In genomic region chrX:53093748-53094583, GRCh38 we compare ENCODE assay signal across 8 cellular contexts. TPM values are rescaled to one million over a fixed set of nuclear protein-coding genes. Genes with fewer than 3 reads are reported as not detected.
DNase-seq lines count a peak whose midpoint lies in the region; ATAC-seq and TF ChIP-seq lines count a peak whose summit lies in the region.

Gene KANTR, plus strand, starts transcription at chrX:53094142. Its CDS starts 30,131 bp downstream, at chrX:53124273.

- POLR2A ChIA-PET in Panc1 (lab: Charles Lee): interaction anchor here (0.7 kb wide), 1 partner anchor 29 kb away, joined by 4 read pairs; no protein-coding TSS in a partner anchor

- H3K4me1 ChIP-seq in Panc1 (ENCODE audit: control insufficient read depth, insufficient read depth, low read length): peaks cover 6% of the 10 kb centered on the region; the same call in 1 of the 2 replicates
- H3K4me1 ChIP-seq in esophagus muscularis mucosa: peaks cover 5 to 29% (median 12%) of the 10 kb centered on the region in 4 donors
- H3K4me1 ChIP-seq in muscle layer of colon (ENCODE audit: insufficient read depth, low read length): peaks cover 7% of the 10 kb centered on the region

- H3K9ac ChIP-seq in muscle layer of colon (ENCODE audit: low read length): peak within 1 kb of the TSS; percentile 53

- peak; percentile 19 for TF ChIP-seq POLR2A in esophagus muscularis mucosa (IDR thresholded peaks at IDR 0.05; ENCODE audit: low read depth)

- H3K4me3 ChIP-seq in Panc1 (ENCODE audit: low read depth in 2 of 2, low read length in 2 of 2) (peak within 1 kb of the TSS; percentile 72 to 93), esophagus muscularis mucosa (peak within 1 kb of the TSS; percentile 65 to 70 (median 67)), muscle layer of colon (ENCODE audit: low read depth in 1 of 2, low read length in 2 of 2) (peak within 1 kb of the TSS; percentile 65 to 67)

- DNase-seq in DMS53 (lab: John Stamatoyannopoulos, UW) (peak; percentile 98), KBM-7 (peak; percentile 99), Panc1 (ENCODE audit: low read depth, low spot score) (peak; percentile 88), esophagus muscularis mucosa (ENCODE audit: extremely low spot score) (peak; percentile 95)
- DNase-seq in activated T-cell treated with anti-CD3 and anti-CD28 coated beads, Interleukin-2, amount 50 U/mL, for 72 hours: peak; percentile 79 to 85
- DNase-seq in stimulated activated effector memory CD8-positive, alpha-beta T cell treated with anti-CD3 and anti-CD28 coated beads, Interleukin-12 subunit alpha, Interleukin-12 subunit beta, amount 100 ng/mL, for 72 hours (ENCODE audit: low spot score in 2 of 2): peak; percentile 48 to 83

- H3K36me3 Mint-ChIP-seq in activated T-cell treated with anti-CD3 and anti-CD28 coated beads, Interleukin-2, amount 50 U/mL, for 72 hours (ENCODE audit: insufficient read depth in 2 of 2): no peaks in the 10 kb centered on the region
- H3K36me3 Mint-ChIP-seq in stimulated activated effector memory CD8-positive, alpha-beta T cell treated with anti-CD3 and anti-CD28 coated beads, Interleukin-12 subunit alpha, Interleukin-12 subunit beta, amount 100 ng/mL, for 72 hours: peaks cover 6% of the 10 kb centered on the region

- no peaks in the 10 kb centered on the region for H3K9me3 ChIP-seq in Panc1 (ENCODE audit: control insufficient read depth, insufficient read depth, low read depth, low read length)
- H3K9me3 ChIP-seq in esophagus muscularis mucosa: no peaks in the 10 kb centered on the region
- no peaks in the 10 kb centered on the region for H3K9me3 ChIP-seq in muscle layer of colon (ENCODE audit: low read length)

- intact Hi-C loops in Panc1 (cut with micrococcal nuclease; ENCODE audit: unreplicated experiment): loop anchor here (1.0 kb wide), 1 partner anchor 23 kb away; no protein-coding TSS in a partner anchor
- intact Hi-C loops in esophagus muscularis mucosa (cut with DNase I): no loop called here

- H3K4me1 Mint-ChIP-seq in activated T-cell treated with anti-CD3 and anti-CD28 coated beads, Interleukin-2, amount 50 U/mL, for 72 hours (ENCODE audit: low read depth): peaks cover 22% of the 10 kb centered on the region
- H3K4me1 Mint-ChIP-seq in stimulated activated effector memory CD8-positive, alpha-beta T cell treated with anti-CD3 and anti-CD28 coated beads, Interleukin-12 subunit alpha, Interleukin-12 subunit beta, amount 100 ng/mL, for 72 hours: peaks cover 17% of the 10 kb centered on the region

- peak within 1 kb of the TSS; percentile 86 to 98 for H3K4me3 Mint-ChIP-seq in activated T-cell treated with anti-CD3 and anti-CD28 coated beads, Interleukin-2, amount 50 U/mL, for 72 hours
- H3K4me3 Mint-ChIP-seq in stimulated activated effector memory CD8-positive, alpha-beta T cell treated with anti-CD3 and anti-CD28 coated beads, Interleukin-12 subunit alpha, Interleukin-12 subunit beta, amount 100 ng/mL, for 72 hours: peak within 1 kb of the TSS; percentile 76

- H3K27ac ChIP-seq in Panc1 (ENCODE audit: low read length) (peak within 1 kb of the TSS; percentile 83), esophagus muscularis mucosa (replicated peaks in 1 of 4) (peak within 1 kb of the TSS; percentile 89 to 94 (median 92)), muscle layer of colon (ENCODE audit: low read depth, low read length) (peak within 1 kb of the TSS; percentile 85)

- H3K27me3 ChIP-seq in Panc1 (ENCODE audit: control insufficient read depth, insufficient read depth, low read length) (no peaks in the 10 kb centered on the region), esophagus muscularis mucosa (no peaks in the 10 kb centered on the region), muscle layer of colon (ENCODE audit: control insufficient read depth in 1 of 2, insufficient read depth in 2 of 2, low read length in 2 of 2) (no peaks in the 10 kb centered on the region)

- peak; percentile 79 for ATAC-seq in GM21717 (IDR thresholded peaks at IDR 0.05; ENCODE audit: unreplicated experiment)
- peak; percentile 93 for ATAC-seq in Panc1
- peak; percentile 83 to 84 for ATAC-seq in activated T-cell treated with anti-CD3 and anti-CD28 coated beads, Interleukin-2, amount 50 U/mL, for 72 hours (replicated peaks in 1 of 2)
- ATAC-seq in stimulated activated effector memory CD8-positive, alpha-beta T cell treated with anti-CD3 and anti-CD28 coated beads, Interleukin-12 subunit alpha, Interleukin-12 subunit beta, amount 100 ng/mL, for 72 hours: peak; percentile 89

- no peak for TF ChIP-seq EP300 in esophagus muscularis mucosa (IDR thresholded peaks at IDR 0.05)

- TF ChIP-seq CTCF in Panc1 (IDR thresholded peaks at IDR 0.05) (no peak), esophagus muscularis mucosa (IDR thresholded peaks at IDR 0.05) (no peak)

- no TSS peak for BruUV-seq in Panc1 (replicated peaks; lab: Mats Ljungman, UMichigan)

- in situ Hi-C loops in KBM-7 (cut with MboI; ENCODE audit: low pct_unique_long_range_greater_than_20kb, low sequenced_read_pairs): no loop called here
- in situ Hi-C loops in Panc1 (cut with HindIII; ENCODE audit: low pct_unique_long_range_greater_than_20kb, low sequenced_read_pairs): no loop called here

- H3K9me3 Mint-ChIP-seq in activated T-cell treated with anti-CD3 and anti-CD28 coated beads, Interleukin-2, amount 50 U/mL, for 72 hours: no peaks in the 10 kb centered on the region
- no peaks in the 10 kb centered on the region for H3K9me3 Mint-ChIP-seq in stimulated activated effector memory CD8-positive, alpha-beta T cell treated with anti-CD3 and anti-CD28 coated beads, Interleukin-12 subunit alpha, Interleukin-12 subunit beta, amount 100 ng/mL, for 72 hours

- peaks cover 16% of the 10 kb centered on the region for H3K27me3 Mint-ChIP-seq in activated T-cell treated with anti-CD3 and anti-CD28 coated beads, Interleukin-2, amount 50 U/mL, for 72 hours (ENCODE audit: low read depth)

- H3K36me3 ChIP-seq in Panc1 (ENCODE audit: control insufficient read depth, insufficient read depth, low read length): no peaks in the 10 kb centered on the region; the same call in 1 of the 2 replicates
- H3K36me3 ChIP-seq in esophagus muscularis mucosa: peaks cover 0 to 4% (median 1%) of the 10 kb centered on the region in 4 donors
- no peaks in the 10 kb centered on the region for H3K36me3 ChIP-seq in muscle layer of colon (ENCODE audit: insufficient read depth, low read length)

- 38% methylated on average over 47 of the region's 67 CpGs for WGBS in esophagus muscularis mucosa

- H3K27ac Mint-ChIP-seq in activated T-cell treated with anti-CD3 and anti-CD28 coated beads, Interleukin-2, amount 50 U/mL, for 72 hours: peak within 1 kb of the TSS; percentile 92
- peak within 1 kb of the TSS; percentile 75 for H3K27ac Mint-ChIP-seq in stimulated activated effector memory CD8-positive, alpha-beta T cell treated with anti-CD3 and anti-CD28 coated beads, Interleukin-12 subunit alpha, Interleukin-12 subunit beta, amount 100 ng/mL, for 72 hours

- CTCF ChIA-PET in Panc1 (lab: Charles Lee): no interaction called here

RNA-seq across cellular contexts. Expression of gene KANTR, which starts in this region (rescaled TPM):
- total RNA-seq in Panc1 (2021; ENCODE audit: unreplicated experiment) (6.8 TPM), esophagus muscularis mucosa (10 to 100 TPM in 3 of 4 donors, 1 to 10 TPM in 1; 8.3 to 17.4 (median 14.2) TPM)
- polyA plus RNA-seq in Panc1 (2012; ENCODE audit: insufficient read length): 3.2 TPM
- 10 to 100 TPM; 10.8 to 11.4 TPM for total RNA-seq in activated T-cell treated with anti-CD3 and anti-CD28 coated beads, Interleukin-2, amount 50 U/mL, for 72 hours

Comparison
In these comparisons a context has a peak if more than half of its experiments do, and no peak if none do; other contexts are left out.
1. Peak in every context shown above with its lines: DNase-seq, ATAC-seq, H3K4me3 ChIP-seq and H3K27ac ChIP-seq.